1 cellular context compared by ENCODE assay signal in the genomic region with DNA sequence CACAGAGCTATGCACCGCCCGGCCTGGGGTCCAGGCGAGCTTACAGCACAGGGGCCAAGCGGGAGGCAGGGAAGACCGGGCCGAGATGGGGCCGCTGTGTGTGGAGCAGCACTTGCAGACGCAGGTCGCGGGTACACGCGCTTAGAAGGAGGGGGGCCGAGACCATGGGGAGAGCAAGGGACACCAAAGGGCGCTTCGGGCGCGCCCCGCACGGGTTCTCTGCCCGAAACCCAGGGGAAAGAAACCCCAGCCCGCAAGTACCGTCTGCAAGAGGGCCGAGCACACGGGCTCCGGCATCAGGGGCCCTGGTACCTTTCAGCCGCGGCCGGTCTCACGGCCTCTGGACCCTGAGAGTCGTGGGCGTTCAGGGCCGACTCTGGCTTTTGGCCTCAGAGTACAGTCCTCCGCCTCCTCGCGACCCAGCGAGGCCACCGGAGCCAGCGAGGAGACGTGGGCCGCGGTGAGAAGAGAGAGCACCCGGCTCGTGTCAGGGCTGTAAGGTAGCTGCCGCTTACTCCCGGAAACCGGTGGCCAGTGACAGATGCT.
A peak's percentile ranks its signal among the peaks of the same experiment; 100 is the strongest.
TF ChIP-seq lines count a peak whose summit lies in the region.

No MANE protein-coding gene starts in this region.

TF ChIP-seq in H1, 55 proteins besides CTCF, POLR2A, EP300 and RAD21:
- no peak for TF ChIP-seq RXRA (IDR thresholded peaks at IDR 0.05; ENCODE audit: insufficient read depth, low read depth, low read length)
- peak; percentile 21 for TF ChIP-seq ASH2L (IDR thresholded peaks at IDR 0.05; ENCODE audit: low read length)
- peak; percentile 74 for TF ChIP-seq SAP30 (IDR thresholded peaks at IDR 0.05; ENCODE audit: insufficient read depth, insufficient replicate concordance, low read length)
